In the genomic region with DNA sequence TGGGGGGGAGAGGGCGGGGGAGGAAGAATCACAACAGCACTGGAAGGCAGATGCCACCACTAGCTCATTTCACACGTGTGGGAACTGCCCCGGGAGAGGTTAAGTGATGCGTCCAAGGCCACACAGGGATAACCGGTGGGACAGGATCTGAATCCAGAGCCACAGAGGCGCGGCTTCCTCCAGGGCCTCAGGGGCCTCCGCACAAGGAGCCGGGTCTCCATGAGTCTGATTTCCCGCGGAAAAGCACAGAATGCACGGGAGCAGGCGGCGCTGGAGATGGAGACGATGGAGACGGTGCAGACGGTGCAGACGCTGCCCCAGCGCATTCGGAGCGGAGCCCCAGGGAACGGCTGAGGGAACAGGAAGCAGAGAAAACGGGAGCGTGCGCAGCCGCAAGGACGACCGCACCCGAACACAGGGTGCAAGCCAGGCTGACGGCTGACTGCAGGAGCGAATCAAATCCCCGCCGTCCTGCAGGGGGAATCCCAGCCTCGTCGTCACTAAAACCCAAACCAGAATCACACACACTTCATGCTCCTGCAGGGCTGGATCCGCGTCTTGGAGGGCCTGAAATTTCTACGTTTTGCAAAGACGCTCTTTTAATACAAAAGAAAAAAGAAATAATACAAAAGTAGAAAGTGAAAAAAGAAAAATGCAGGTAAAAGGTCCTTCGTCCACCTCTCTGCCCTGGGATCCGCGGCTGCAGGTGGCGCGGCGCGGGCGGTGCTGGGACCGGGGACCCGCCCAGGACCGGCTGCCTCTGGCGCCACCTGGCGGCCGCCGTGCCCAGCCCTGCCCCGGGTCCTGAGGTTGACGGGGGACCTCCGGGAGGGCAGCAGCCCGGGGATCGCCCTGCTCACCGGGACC, we compare ENCODE assay signal across 8 cellular contexts. TPM values are rescaled to one million over a fixed set of nuclear protein-coding genes. Genes with fewer than 3 reads are reported as not detected.
DNase-seq lines count a peak whose midpoint lies in the region; ATAC-seq, FAIRE-seq and TF ChIP-seq lines count a peak whose summit lies in the region.

No MANE protein-coding gene starts in this region.

- no peaks in the 10 kb centered on the region for H3K9me3 ChIP-seq in A549
- H3K9me3 ChIP-seq in OCI-LY3 (ENCODE audit: insufficient read depth, low read length), result no peaks in the 10 kb centered on the region

- no peaks in the 10 kb centered on the region for H4K20me1 ChIP-seq in OCI-LY3 (ENCODE audit: insufficient read depth, low read length)

- no peak for TF ChIP-seq EP300 in A549 (IDR thresholded peaks at IDR 0.05)

- TF ChIP-seq RAD21 in A549 (conservative IDR thresholded peaks at IDR 0.05 in 1 of 2, IDR thresholded peaks at IDR 0.05 in 1 of 2), result peak; percentile 41 to 59

- peak; percentile 49 to 91 for DNase-seq in A549 (ENCODE audit: low read depth in 1 of 2, low spot score in 1 of 2)
- peak; percentile 53 to 78 (median 62) for DNase-seq in activated naive CD4-positive, alpha-beta T cell (lab: John Stamatoyannopoulos, UW)
- DNase-seq in Right ventricle myocardium inferior (ENCODE audit: missing footprints), result peak; percentile 85
- DNase-seq in progenitor cell of endocrine pancreas (ENCODE audit: low spot score, unreplicated experiment), result peak; percentile 80
- DNase-seq in ureter (ENCODE audit: low spot score), result peak; percentile 56

- POLR2A ChIA-PET in A549 (lab: Yijun Ruan, JAX), result no interaction called here

- 47% methylated on average over 57 of the region's 60 CpGs for WGBS in A549 (ENCODE audit: missing lambda C conversion rate)

- no peak overlapping the region for H2AFZ ChIP-seq in OCI-LY3 (ENCODE audit: low read depth, low read length)

- H3K36me3 Mint-ChIP-seq in progenitor cell of endocrine pancreas (ENCODE audit: insufficient read depth), result peaks cover 9% of the 10 kb centered on the region

- no peak for TF ChIP-seq POLR2A in A549 (IDR thresholded peaks at IDR 0.05; ENCODE audit: low read length)

- H3K27me3 Mint-ChIP-seq in progenitor cell of endocrine pancreas, result no peaks in the 10 kb centered on the region

- 0 out of 3 replicates have a peak, but pooled peaks cover 3% of the 10 kb centered on the region for H3K4me1 ChIP-seq in A549
- no peaks in the 10 kb centered on the region for H3K4me1 ChIP-seq in OCI-LY3 (ENCODE audit: low read length)

- H3K27me3 ChIP-seq in OCI-LY3 (ENCODE audit: low read depth, low read length), result no peaks in the 10 kb centered on the region

- CTCF ChIA-PET in A549 (lab: Yijun Ruan, JAX), result interaction anchor here (0.7 to 2.5 kb wide), 11 partner anchors 7 to 71 kb away, joined by 3 to 9 read pairs (median 4); no protein-coding TSS in a partner anchor

- H3K4me2 ChIP-seq in A549 (peak overlapping the region; percentile 55), OCI-LY3 (ENCODE audit: low read length) (peak overlapping the region; percentile 24)

- no peak overlapping the region for H3K9ac ChIP-seq in OCI-LY3 (ENCODE audit: low read length)

- no peaks in the 10 kb centered on the region for H3K79me2 ChIP-seq in OCI-LY3 (ENCODE audit: low read length)

- peak overlapping the region; percentile 72 for H3K4me3 Mint-ChIP-seq in progenitor cell of endocrine pancreas (ENCODE audit: low read depth)

- H3K27ac ChIP-seq in A549 (peak overlapping the region in 1 of 2 experiments; percentile 64; a peak in 2 of 6 replicates), OCI-LY3 (ENCODE audit: low read length) (no peak overlapping the region)

- H3K36me3 ChIP-seq in OCI-LY3 (replicated peaks; ENCODE audit: low read depth, low read length), result peaks cover 4% of the 10 kb centered on the region

- ATAC-seq in A549, result peak; percentile 97 to 100
- ATAC-seq in GM18867 (IDR thresholded peaks at IDR 0.05; ENCODE audit: unreplicated experiment), result peak; percentile 80
- peak; percentile 81 for ATAC-seq in HG03097 (IDR thresholded peaks at IDR 0.05; ENCODE audit: low FRiP score, unreplicated experiment)
- peak; percentile 94 for ATAC-seq in Right ventricle myocardium inferior

- FAIRE-seq in A549 (lab: Jason Lieb, UNC), result no peak

- intact Hi-C loops in Right ventricle myocardium inferior (cut with DNase I), result no loop called here

- no peak overlapping the region for H3K4me3 ChIP-seq in A549
- peak overlapping the region; percentile 42; the same call in 1 of the 2 replicates for H3K4me3 ChIP-seq in OCI-LY3 (ENCODE audit: low read length)

- peak overlapping the region; percentile 29 for H3K27ac Mint-ChIP-seq in progenitor cell of endocrine pancreas

- TF ChIP-seq CTCF in A549 (IDR thresholded peaks at IDR 0.05), result peak; percentile 94
- peak; percentile 44 for TF ChIP-seq CTCF in OCI-LY3 (IDR thresholded peaks at IDR 0.05; ENCODE audit: low read depth, low read length)
- TF ChIP-seq CTCF in progenitor cell of endocrine pancreas (IDR thresholded peaks at IDR 0.05; ENCODE audit: unreplicated experiment), result peak; percentile 98

- peaks cover 7% of the 10 kb centered on the region for H3K4me1 Mint-ChIP-seq in progenitor cell of endocrine pancreas (ENCODE audit: low read depth)

- no peaks in the 10 kb centered on the region for H3K9me3 Mint-ChIP-seq in progenitor cell of endocrine pancreas (ENCODE audit: low read depth)

TF ChIP-seq in A549, 52 proteins besides CTCF, POLR2A, EP300 and RAD21:
- peak; percentile 81 for TF ChIP-seq SMC3 (IDR thresholded peaks at IDR 0.05)
- TF ChIP-seq TP53 (CRISPR knock-in tag; IDR thresholded peaks at IDR 0.05), result no peak

RNA-seq across cellular contexts. Expression of a gene that starts 20.4 kb away (rescaled TPM):
- polyA plus RNA-seq in A549 (2011; rRNA removed) (39.4 and 51.3 TPM in 2 replicates), A549 (2017; fragmentation: RNase III; extraction: RNeasy Plus Mini Kit Qiagen cat#74134 plus additional on column Dnase treatment) (25.6 to 26.9 TPM (median 26.8 TPM) in 3 replicates)
- polyA plus RNA-seq in A549 (2012; cell fraction: cytosol; rRNA removed), result 20.2 and 20.4 TPM in 2 replicates
- polyA plus RNA-seq in A549 (2012; cell fraction: nucleus; rRNA removed), result 21.3 and 45.4 TPM in 2 replicates
- polyA minus RNA-seq in A549 (2011; rRNA and poly(A)+ RNA removed), result 13.9 and 14.8 TPM in 2 replicates
- total RNA-seq in Right ventricle myocardium inferior (15.9 TPM), progenitor cell of endocrine pancreas (20.5 and 22.4 TPM in 2 replicates), ureter (12.4 TPM)

RNA-seq across cellular contexts. Expression of a gene that starts 53.3 kb away (rescaled TPM):
- polyA plus RNA-seq in A549 (2011; rRNA removed) (2,967 and 3,303 TPM in 2 replicates), A549 (2017; fragmentation: RNase III; extraction: RNeasy Plus Mini Kit Qiagen cat#74134 plus additional on column Dnase treatment) (1,859 to 1,987 TPM (median 1,941 TPM) in 3 replicates)
- 1,939 and 2,223 TPM in 2 replicates for polyA plus RNA-seq in A549 (2012; cell fraction: cytosol; rRNA removed)
- polyA plus RNA-seq in A549 (2012; cell fraction: nucleus; rRNA removed), result 601 and 850 TPM in 2 replicates
- polyA minus RNA-seq in A549 (2011; rRNA and poly(A)+ RNA removed), result 1,030 and 1,279 TPM in 2 replicates
- total RNA-seq in Right ventricle myocardium inferior (253 TPM), progenitor cell of endocrine pancreas (803 and 832 TPM in 2 replicates), ureter (493 TPM)

Comparison
In these comparisons a context has a peak if more than half of its experiments do, and no peak if none do; other contexts are left out.
1. CTCF ChIP-seq: peak in every context shown above with its lines; median percentile 98 in progenitor cell of endocrine pancreas; 94 in A549; 44 in OCI-LY3.